ENCODE assay signal across 1 cellular context in the genomic region with DNA sequence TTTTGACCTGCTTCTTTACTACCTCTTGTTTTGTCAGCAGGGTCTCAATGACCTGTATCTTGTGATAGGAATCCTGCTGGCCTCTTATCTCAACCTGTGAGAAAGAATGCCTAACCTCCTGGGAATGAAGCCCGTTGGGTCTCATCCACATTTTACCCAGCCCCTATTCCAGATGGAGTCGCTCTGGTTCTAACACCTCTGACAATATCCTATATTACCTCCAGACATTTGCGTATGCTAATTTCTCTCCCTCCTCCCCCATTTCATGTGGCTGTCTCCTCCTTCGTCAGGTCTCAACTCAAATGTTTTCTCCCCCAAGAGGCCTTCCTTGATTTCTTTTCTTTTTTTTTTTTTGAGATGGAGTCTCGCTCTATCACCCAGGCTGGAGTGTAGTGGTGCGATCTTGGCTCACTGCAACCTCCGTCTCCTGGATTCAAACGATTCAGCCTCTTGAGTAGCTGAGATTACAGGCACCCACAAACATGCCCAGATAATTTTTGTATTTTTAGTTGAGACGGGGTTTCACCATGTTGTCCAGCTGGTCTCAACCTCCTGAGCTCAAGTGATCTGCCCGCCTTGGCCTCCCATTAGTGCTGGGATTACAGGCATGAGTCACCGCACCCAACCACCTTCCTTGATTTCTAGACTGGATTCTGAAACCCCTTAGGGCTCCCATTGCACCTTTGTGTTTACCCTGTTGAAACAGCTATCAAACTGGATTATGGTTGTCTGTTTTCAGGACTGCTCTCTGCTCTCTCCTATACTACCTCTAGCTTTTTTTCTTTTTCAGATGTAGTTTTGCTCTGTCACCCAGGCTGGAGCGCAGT.
TF ChIP-seq lines count a peak whose summit lies in the region.

No MANE protein-coding gene starts in this region.

TF ChIP-seq in K562, 482 proteins besides CTCF, POLR2A, EP300 and RAD21 (continued from another document and continues in another):
- TF ChIP-seq, protein P1, sequence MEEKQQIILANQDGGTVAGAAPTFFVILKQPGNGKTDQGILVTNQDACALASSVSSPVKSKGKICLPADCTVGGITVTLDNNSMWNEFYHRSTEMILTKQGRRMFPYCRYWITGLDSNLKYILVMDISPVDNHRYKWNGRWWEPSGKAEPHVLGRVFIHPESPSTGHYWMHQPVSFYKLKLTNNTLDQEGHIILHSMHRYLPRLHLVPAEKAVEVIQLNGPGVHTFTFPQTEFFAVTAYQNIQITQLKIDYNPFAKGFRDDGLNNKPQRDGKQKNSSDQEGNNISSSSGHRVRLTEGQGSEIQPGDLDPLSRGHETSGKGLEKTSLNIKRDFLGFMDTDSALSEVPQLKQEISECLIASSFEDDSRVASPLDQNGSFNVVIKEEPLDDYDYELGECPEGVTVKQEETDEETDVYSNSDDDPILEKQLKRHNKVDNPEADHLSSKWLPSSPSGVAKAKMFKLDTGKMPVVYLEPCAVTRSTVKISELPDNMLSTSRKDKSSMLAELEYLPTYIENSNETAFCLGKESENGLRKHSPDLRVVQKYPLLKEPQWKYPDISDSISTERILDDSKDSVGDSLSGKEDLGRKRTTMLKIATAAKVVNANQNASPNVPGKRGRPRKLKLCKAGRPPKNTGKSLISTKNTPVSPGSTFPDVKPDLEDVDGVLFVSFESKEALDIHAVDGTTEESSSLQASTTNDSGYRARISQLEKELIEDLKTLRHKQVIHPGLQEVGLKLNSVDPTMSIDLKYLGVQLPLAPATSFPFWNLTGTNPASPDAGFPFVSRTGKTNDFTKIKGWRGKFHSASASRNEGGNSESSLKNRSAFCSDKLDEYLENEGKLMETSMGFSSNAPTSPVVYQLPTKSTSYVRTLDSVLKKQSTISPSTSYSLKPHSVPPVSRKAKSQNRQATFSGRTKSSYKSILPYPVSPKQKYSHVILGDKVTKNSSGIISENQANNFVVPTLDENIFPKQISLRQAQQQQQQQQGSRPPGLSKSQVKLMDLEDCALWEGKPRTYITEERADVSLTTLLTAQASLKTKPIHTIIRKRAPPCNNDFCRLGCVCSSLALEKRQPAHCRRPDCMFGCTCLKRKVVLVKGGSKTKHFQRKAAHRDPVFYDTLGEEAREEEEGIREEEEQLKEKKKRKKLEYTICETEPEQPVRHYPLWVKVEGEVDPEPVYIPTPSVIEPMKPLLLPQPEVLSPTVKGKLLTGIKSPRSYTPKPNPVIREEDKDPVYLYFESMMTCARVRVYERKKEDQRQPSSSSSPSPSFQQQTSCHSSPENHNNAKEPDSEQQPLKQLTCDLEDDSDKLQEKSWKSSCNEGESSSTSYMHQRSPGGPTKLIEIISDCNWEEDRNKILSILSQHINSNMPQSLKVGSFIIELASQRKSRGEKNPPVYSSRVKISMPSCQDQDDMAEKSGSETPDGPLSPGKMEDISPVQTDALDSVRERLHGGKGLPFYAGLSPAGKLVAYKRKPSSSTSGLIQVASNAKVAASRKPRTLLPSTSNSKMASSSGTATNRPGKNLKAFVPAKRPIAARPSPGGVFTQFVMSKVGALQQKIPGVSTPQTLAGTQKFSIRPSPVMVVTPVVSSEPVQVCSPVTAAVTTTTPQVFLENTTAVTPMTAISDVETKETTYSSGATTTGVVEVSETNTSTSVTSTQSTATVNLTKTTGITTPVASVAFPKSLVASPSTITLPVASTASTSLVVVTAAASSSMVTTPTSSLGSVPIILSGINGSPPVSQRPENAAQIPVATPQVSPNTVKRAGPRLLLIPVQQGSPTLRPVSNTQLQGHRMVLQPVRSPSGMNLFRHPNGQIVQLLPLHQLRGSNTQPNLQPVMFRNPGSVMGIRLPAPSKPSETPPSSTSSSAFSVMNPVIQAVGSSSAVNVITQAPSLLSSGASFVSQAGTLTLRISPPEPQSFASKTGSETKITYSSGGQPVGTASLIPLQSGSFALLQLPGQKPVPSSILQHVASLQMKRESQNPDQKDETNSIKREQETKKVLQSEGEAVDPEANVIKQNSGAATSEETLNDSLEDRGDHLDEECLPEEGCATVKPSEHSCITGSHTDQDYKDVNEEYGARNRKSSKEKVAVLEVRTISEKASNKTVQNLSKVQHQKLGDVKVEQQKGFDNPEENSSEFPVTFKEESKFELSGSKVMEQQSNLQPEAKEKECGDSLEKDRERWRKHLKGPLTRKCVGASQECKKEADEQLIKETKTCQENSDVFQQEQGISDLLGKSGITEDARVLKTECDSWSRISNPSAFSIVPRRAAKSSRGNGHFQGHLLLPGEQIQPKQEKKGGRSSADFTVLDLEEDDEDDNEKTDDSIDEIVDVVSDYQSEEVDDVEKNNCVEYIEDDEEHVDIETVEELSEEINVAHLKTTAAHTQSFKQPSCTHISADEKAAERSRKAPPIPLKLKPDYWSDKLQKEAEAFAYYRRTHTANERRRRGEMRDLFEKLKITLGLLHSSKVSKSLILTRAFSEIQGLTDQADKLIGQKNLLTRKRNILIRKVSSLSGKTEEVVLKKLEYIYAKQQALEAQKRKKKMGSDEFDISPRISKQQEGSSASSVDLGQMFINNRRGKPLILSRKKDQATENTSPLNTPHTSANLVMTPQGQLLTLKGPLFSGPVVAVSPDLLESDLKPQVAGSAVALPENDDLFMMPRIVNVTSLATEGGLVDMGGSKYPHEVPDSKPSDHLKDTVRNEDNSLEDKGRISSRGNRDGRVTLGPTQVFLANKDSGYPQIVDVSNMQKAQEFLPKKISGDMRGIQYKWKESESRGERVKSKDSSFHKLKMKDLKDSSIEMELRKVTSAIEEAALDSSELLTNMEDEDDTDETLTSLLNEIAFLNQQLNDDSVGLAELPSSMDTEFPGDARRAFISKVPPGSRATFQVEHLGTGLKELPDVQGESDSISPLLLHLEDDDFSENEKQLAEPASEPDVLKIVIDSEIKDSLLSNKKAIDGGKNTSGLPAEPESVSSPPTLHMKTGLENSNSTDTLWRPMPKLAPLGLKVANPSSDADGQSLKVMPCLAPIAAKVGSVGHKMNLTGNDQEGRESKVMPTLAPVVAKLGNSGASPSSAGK (IDR thresholded peaks at IDR 0.05): 0 out of 2 replicates have a peak, but pooled peaks have one; percentile 14
- TF ChIP-seq ARNT (IDR thresholded peaks at IDR 0.05) (peak in 1 of 2 experiments; percentile 25; a peak in 2 of 4 replicates), GTF2E2 (tag; IDR thresholded peaks at IDR 0.05) (peak; percentile 40; the same call in 1 of the 2 replicates), DPF2 (IDR thresholded peaks at IDR 0.05) (peak; percentile 70), PYGO2 (tag; IDR thresholded peaks at IDR 0.05) (peak; percentile 94), BCOR (IDR thresholded peaks at IDR 0.05) (peak; percentile 10; the same call in 1 of the 2 replicates), MEF2D (tag; conservative IDR thresholded peaks at IDR 0.05; ENCODE audit: low read depth) (peak; percentile 94), C11orf30 (IDR thresholded peaks at IDR 0.05; ENCODE audit: low read depth) (0 out of 2 replicates have a peak, but pooled peaks have one; percentile 20), ZNF140 (CRISPR knock-in tag; IDR thresholded peaks at IDR 0.05) (peak; percentile 72), EHMT2 (IDR thresholded peaks at IDR 0.05) (0 out of 2 replicates have a peak, but pooled peaks have one; percentile 8), POLR2AphosphoS5 (IDR thresholded peaks at IDR 0.05; ENCODE audit: control insufficient read depth, insufficient read depth, low read depth, low read length) (no peak), ZNF830 (CRISPR knock-in tag; IDR thresholded peaks at IDR 0.05) (no peak), HDAC8 (tag; IDR thresholded peaks at IDR 0.05) (peak; percentile 96), PTRF (tag; IDR thresholded peaks at IDR 0.05) (peak; percentile 94), ZNF707 (CRISPR knock-in tag; conservative IDR thresholded peaks at IDR 0.05) (0 out of 2 replicates have a peak, but pooled peaks have one; percentile 33), PHTF2 (CRISPR knock-in tag; IDR thresholded peaks at IDR 0.05) (0 out of 2 replicates have a peak, but pooled peaks have one; percentile 37), RFX7 (CRISPR knock-in tag; IDR thresholded peaks at IDR 0.05) (no peak), DMBX1 (CRISPR knock-in tag; IDR thresholded peaks at IDR 0.05; ENCODE audit: borderline replicate concordance) (peak; percentile 97), FOSL1 (tag; conservative IDR thresholded peaks at IDR 0.05) (peak; percentile 75), ZNF224 (CRISPR knock-in tag; IDR thresholded peaks at IDR 0.05) (no peak)
- TF ChIP-seq, protein P2, sequence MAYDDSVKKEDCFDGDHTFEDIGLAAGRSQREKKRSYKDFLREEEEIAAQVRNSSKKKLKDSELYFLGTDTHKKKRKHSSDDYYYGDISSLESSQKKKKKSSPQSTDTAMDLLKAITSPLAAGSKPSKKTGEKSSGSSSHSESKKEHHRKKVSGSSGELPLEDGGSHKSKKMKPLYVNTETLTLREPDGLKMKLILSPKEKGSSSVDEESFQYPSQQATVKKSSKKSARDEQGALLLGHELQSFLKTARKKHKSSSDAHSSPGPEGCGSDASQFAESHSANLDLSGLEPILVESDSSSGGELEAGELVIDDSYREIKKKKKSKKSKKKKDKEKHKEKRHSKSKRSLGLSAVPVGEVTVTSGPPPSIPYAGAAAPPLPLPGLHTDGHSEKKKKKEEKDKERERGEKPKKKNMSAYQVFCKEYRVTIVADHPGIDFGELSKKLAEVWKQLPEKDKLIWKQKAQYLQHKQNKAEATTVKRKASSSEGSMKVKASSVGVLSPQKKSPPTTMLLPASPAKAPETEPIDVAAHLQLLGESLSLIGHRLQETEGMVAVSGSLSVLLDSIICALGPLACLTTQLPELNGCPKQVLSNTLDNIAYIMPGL (CRISPR knock-in tag; IDR thresholded peaks at IDR 0.05): no peak
- TF ChIP-seq, protein P3, sequence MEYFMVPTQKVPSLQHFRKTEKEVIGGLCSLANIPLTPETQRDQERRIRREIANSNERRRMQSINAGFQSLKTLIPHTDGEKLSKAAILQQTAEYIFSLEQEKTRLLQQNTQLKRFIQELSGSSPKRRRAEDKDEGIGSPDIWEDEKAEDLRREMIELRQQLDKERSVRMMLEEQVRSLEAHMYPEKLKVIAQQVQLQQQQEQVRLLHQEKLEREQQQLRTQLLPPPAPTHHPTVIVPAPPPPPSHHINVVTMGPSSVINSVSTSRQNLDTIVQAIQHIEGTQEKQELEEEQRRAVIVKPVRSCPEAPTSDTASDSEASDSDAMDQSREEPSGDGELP (CRISPR knock-in tag; IDR thresholded peaks at IDR 0.05; ENCODE audit: borderline replicate concordance): peak; percentile 21; the same call in 1 of the 2 replicates
- TF ChIP-seq, protein P4, sequence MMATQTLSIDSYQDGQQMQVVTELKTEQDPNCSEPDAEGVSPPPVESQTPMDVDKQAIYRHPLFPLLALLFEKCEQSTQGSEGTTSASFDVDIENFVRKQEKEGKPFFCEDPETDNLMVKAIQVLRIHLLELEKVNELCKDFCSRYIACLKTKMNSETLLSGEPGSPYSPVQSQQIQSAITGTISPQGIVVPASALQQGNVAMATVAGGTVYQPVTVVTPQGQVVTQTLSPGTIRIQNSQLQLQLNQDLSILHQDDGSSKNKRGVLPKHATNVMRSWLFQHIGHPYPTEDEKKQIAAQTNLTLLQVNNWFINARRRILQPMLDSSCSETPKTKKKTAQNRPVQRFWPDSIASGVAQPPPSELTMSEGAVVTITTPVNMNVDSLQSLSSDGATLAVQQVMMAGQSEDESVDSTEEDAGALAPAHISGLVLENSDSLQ (IDR thresholded peaks at IDR 0.05): peak; percentile 11; the same call in 1 of the 2 replicates
- TF ChIP-seq, protein P5, sequence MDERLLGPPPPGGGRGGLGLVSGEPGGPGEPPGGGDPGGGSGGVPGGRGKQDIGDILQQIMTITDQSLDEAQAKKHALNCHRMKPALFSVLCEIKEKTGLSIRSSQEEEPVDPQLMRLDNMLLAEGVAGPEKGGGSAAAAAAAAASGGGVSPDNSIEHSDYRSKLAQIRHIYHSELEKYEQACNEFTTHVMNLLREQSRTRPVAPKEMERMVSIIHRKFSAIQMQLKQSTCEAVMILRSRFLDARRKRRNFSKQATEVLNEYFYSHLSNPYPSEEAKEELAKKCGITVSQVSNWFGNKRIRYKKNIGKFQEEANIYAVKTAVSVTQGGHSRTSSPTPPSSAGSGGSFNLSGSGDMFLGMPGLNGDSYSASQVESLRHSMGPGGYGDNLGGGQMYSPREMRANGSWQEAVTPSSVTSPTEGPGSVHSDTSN (CRISPR knock-in tag; IDR thresholded peaks at IDR 0.05; ENCODE audit: low read depth): no peak
- TF ChIP-seq, protein P5 (tag; conservative IDR thresholded peaks at IDR 0.05; ENCODE audit: low read depth): peak; percentile 64
- TF ChIP-seq, protein P6, sequence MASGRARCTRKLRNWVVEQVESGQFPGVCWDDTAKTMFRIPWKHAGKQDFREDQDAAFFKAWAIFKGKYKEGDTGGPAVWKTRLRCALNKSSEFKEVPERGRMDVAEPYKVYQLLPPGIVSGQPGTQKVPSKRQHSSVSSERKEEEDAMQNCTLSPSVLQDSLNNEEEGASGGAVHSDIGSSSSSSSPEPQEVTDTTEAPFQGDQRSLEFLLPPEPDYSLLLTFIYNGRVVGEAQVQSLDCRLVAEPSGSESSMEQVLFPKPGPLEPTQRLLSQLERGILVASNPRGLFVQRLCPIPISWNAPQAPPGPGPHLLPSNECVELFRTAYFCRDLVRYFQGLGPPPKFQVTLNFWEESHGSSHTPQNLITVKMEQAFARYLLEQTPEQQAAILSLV (tag; IDR thresholded peaks at IDR 0.05): peak; percentile 88
- TF ChIP-seq, protein P7, sequence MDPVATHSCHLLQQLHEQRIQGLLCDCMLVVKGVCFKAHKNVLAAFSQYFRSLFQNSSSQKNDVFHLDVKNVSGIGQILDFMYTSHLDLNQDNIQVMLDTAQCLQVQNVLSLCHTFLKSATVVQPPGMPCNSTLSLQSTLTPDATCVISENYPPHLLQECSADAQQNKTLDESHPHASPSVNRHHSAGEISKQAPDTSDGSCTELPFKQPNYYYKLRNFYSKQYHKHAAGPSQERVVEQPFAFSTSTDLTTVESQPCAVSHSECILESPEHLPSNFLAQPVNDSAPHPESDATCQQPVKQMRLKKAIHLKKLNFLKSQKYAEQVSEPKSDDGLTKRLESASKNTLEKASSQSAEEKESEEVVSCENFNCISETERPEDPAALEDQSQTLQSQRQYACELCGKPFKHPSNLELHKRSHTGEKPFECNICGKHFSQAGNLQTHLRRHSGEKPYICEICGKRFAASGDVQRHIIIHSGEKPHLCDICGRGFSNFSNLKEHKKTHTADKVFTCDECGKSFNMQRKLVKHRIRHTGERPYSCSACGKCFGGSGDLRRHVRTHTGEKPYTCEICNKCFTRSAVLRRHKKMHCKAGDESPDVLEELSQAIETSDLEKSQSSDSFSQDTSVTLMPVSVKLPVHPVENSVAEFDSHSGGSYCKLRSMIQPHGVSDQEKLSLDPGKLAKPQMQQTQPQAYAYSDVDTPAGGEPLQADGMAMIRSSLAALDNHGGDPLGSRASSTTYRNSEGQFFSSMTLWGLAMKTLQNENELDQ (CRISPR knock-in tag; IDR thresholded peaks at IDR 0.05; ENCODE audit: borderline replicate concordance): no peak
- TF ChIP-seq, protein P8, sequence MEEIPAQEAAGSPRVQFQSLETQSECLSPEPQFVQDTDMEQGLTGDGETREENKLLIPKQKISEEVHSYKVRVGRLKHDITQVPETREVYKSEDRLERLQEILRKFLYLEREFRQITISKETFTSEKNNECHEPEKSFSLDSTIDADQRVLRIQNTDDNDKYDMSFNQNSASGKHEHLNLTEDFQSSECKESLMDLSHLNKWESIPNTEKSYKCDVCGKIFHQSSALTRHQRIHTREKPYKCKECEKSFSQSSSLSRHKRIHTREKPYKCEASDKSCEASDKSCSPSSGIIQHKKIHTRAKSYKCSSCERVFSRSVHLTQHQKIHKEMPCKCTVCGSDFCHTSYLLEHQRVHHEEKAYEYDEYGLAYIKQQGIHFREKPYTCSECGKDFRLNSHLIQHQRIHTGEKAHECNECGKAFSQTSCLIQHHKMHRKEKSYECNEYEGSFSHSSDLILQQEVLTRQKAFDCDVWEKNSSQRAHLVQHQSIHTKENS (CRISPR knock-in tag; IDR thresholded peaks at IDR 0.05): no peak
